Comparison of ENCODE assay signal across 35 cellular contexts in the genomic region with DNA sequence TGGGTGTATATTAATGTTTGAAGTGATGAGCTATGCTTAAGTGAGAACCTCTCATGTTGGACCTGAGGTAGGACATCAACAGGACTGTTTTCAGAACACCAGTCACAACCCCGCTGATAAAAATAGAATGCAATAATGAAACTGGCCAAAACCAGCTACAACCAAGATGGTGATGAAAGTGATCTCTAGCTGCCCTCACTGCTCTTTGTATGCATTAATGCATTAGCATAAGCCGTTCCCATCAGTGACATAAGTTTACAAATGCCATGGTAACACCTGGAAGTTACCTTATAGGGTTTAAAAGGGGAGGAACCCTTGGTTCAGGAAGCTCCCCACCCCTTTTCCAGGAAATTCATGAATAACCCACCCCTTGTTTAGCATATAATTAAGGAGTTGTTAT.
"Had no signal": no experiment of that assay in that cellular context is flagged by ENCODE, and none has a peak within 500 bp of the region (broad histone marks: within the 10 kb centered on the region; RNA-seq: fewer than 3 reads in every experiment).

No MANE protein-coding gene starts in this region.

- H3K27ac Mint-ChIP-seq: activated naive CD4-positive, alpha-beta T cell treated with anti-CD3 and anti-CD28 coated beads for 36 hours; activated naive CD4-positive, alpha-beta T cell treated with anti-CD3 and anti-CD28 coated beads, Interleukin-2, amount 10 ng/mL, durations not matched to agents 7 days and 5 days; activated naive CD4-positive, alpha-beta T cell treated with anti-CD3 and anti-CD28 coated beads, Interleukin-2, amount 50 U/mL, for 24 hours; activated naive CD4-positive, alpha-beta T cell treated with anti-CD3 and anti-CD28 coated beads, Interleukin-2, amount 50 U/mL, for 72 hours; activated naive CD8-positive, alpha-beta T cell; activated naive CD8-positive, alpha-beta T cell treated with anti-CD3 and anti-CD28 coated beads for 36 hours; activated naive CD8-positive, alpha-beta T cell treated with anti-CD3 and anti-CD28 coated beads, Interleukin-2, amount 10 ng/mL, durations not matched to agents 7 days and 5 days; activated T-cell treated with anti-CD3 and anti-CD28 coated beads, Interleukin-2, amount 50 U/mL, for 24 hours; activated T-cell treated with anti-CD3 and anti-CD28 coated beads, Interleukin-2, amount 50 U/mL, for 72 hours; activated T-helper 1 cell treated with anti-CD3 and anti-CD28 coated beads, Interleukin-12 subunit alpha, Interleukin-12 subunit beta, Interleukin-2, Interleukin-4 antibody, amounts not matched to agents 30 ng/mL and 10 ng/mL and 1 ng/mL, durations not matched to agents 14 hours and 24 hours and 36 hours; activated T-helper 17 cell treated with anti-CD3 and anti-CD28 coated beads, Interleukin-2, amount 50 U/mL, for 72 hours; activated T-helper 2 cell treated with anti-CD3 and anti-CD28 coated beads, Interferon-gamma antibody, Interleukin-2, Interleukin-4, amounts not matched to agents 10 μg/mL and 5 μg/mL and 100 μg/mL, durations not matched to agents 14 hours and 24 hours and 36 hours; brain had no signal

- H3K36me3 Mint-ChIP-seq: activated naive CD4-positive, alpha-beta T cell treated with anti-CD3 and anti-CD28 coated beads, Interleukin-2, amount 10 ng/mL, durations not matched to agents 7 days and 5 days; activated naive CD4-positive, alpha-beta T cell treated with anti-CD3 and anti-CD28 coated beads, Interleukin-2, amount 50 U/mL, for 24 hours; activated naive CD4-positive, alpha-beta T cell treated with anti-CD3 and anti-CD28 coated beads, Interleukin-2, amount 50 U/mL, for 72 hours; activated naive CD8-positive, alpha-beta T cell; activated naive CD8-positive, alpha-beta T cell treated with anti-CD3 and anti-CD28 coated beads for 36 hours; activated naive CD8-positive, alpha-beta T cell treated with anti-CD3 and anti-CD28 coated beads, Interleukin-2, amount 10 ng/mL, durations not matched to agents 7 days and 5 days; brain had no signal

- DNase-seq: activated effector memory CD4-positive, alpha-beta T cell treated with anti-CD3 and anti-CD28 coated beads, Interleukin-2, amount 50 U/mL, for 16 hours; activated effector memory CD4-positive, alpha-beta T cell treated with Interleukin-2 at 50 U/mL for 16 hours; activated gamma-delta T cell; activated gamma-delta T cell treated with Interleukin-2 at 50 U/mL for 16 hours; activated naive CD4-positive, alpha-beta T cell; activated naive CD4-positive, alpha-beta T cell treated with anti-CD3 and anti-CD28 coated beads for 36 hours; activated naive CD4-positive, alpha-beta T cell treated with anti-CD3 and anti-CD28 coated beads, Interleukin-2, amount 10 ng/mL, durations not matched to agents 7 days and 5 days; activated naive CD4-positive, alpha-beta T cell treated with anti-CD3 and anti-CD28 coated beads, Interleukin-2, amount 50 U/mL, for 16 hours; activated naive CD4-positive, alpha-beta T cell treated with Interleukin-2 at 50 U/mL for 16 hours; activated naive CD8-positive, alpha-beta T cell treated with anti-CD3 and anti-CD28 coated beads for 36 hours; activated naive CD8-positive, alpha-beta T cell treated with anti-CD3 and anti-CD28 coated beads, Interleukin-2, amount 10 ng/mL, durations not matched to agents 7 days and 5 days; activated T-cell treated with anti-CD3 and anti-CD28 coated beads, Interleukin-2, amount 50 U/mL, for 1 hour; activated T-cell treated with anti-CD3 and anti-CD28 coated beads, Interleukin-2, amount 50 U/mL, for 24 hours; activated T-cell treated with anti-CD3 and anti-CD28 coated beads, Interleukin-2, amount 50 U/mL, for 4 hours; activated T-cell treated with anti-CD3 and anti-CD28 coated beads, Interleukin-2, amount 50 U/mL, for 48 hours; activated T-cell treated with anti-CD3 and anti-CD28 coated beads, Interleukin-2, amount 50 U/mL, for 72 hours; adrenal gland; amniotic stem cell; amygdala; aorta; body of pancreas; brain microvascular endothelial cell; central memory CD4-positive, alpha-beta T cell; cerebellar nuclear complex had no signal

- H3K27ac ChIP-seq: adrenal gland, ascending aorta, body of pancreas, brain microvascular endothelial cell, breast epithelium, cardiac muscle cell had no signal

- H3K4me3 Mint-ChIP-seq: activated naive CD4-positive, alpha-beta T cell treated with anti-CD3 and anti-CD28 coated beads for 36 hours; activated naive CD4-positive, alpha-beta T cell treated with anti-CD3 and anti-CD28 coated beads, Interleukin-2, amount 10 ng/mL, durations not matched to agents 7 days and 5 days; activated naive CD4-positive, alpha-beta T cell treated with anti-CD3 and anti-CD28 coated beads, Interleukin-2, amount 50 U/mL, for 24 hours; activated naive CD8-positive, alpha-beta T cell; activated naive CD8-positive, alpha-beta T cell treated with anti-CD3 and anti-CD28 coated beads for 36 hours; activated naive CD8-positive, alpha-beta T cell treated with anti-CD3 and anti-CD28 coated beads, Interleukin-2, amount 10 ng/mL, durations not matched to agents 7 days and 5 days; activated T-cell treated with anti-CD3 and anti-CD28 coated beads, Interleukin-2, amount 50 U/mL, for 24 hours; activated T-cell treated with anti-CD3 and anti-CD28 coated beads, Interleukin-2, amount 50 U/mL, for 4 hours; activated T-cell treated with anti-CD3 and anti-CD28 coated beads, Interleukin-2, amount 50 U/mL, for 72 hours; activated T-helper 1 cell treated with anti-CD3 and anti-CD28 coated beads, Interleukin-12 subunit alpha, Interleukin-12 subunit beta, Interleukin-2, Interleukin-4 antibody, amounts not matched to agents 30 ng/mL and 10 ng/mL and 1 ng/mL, durations not matched to agents 14 hours and 24 hours and 36 hours; activated T-helper 17 cell treated with anti-CD3 and anti-CD28 coated beads, Interleukin-2, amount 50 U/mL, for 72 hours; brain; central memory CD8-positive, alpha-beta T cell had no signal

- H3K36me3 ChIP-seq: adrenal gland, ascending aorta, brain microvascular endothelial cell, breast epithelium, cardiac muscle cell had no signal

- H3K4me1 Mint-ChIP-seq: activated naive CD4-positive, alpha-beta T cell treated with anti-CD3 and anti-CD28 coated beads, Interleukin-2, amount 10 ng/mL, durations not matched to agents 7 days and 5 days; activated naive CD4-positive, alpha-beta T cell treated with anti-CD3 and anti-CD28 coated beads, Interleukin-2, amount 50 U/mL, for 24 hours; activated naive CD8-positive, alpha-beta T cell treated with anti-CD3 and anti-CD28 coated beads for 36 hours; activated naive CD8-positive, alpha-beta T cell treated with anti-CD3 and anti-CD28 coated beads, Interleukin-2, amount 10 ng/mL, durations not matched to agents 7 days and 5 days; activated T-helper 17 cell treated with anti-CD3 and anti-CD28 coated beads, Interleukin-2, amount 50 U/mL, for 72 hours; brain; central memory CD8-positive, alpha-beta T cell had no signal

- H3K27me3 Mint-ChIP-seq: activated naive CD4-positive, alpha-beta T cell treated with anti-CD3 and anti-CD28 coated beads, Interleukin-2, amount 10 ng/mL, durations not matched to agents 7 days and 5 days; activated naive CD4-positive, alpha-beta T cell treated with anti-CD3 and anti-CD28 coated beads, Interleukin-2, amount 50 U/mL, for 24 hours; activated naive CD8-positive, alpha-beta T cell treated with anti-CD3 and anti-CD28 coated beads, Interleukin-2, amount 10 ng/mL, durations not matched to agents 7 days and 5 days; activated T-cell treated with anti-CD3 and anti-CD28 coated beads, Interleukin-2, amount 50 U/mL, for 24 hours; activated T-helper 17 cell treated with anti-CD3 and anti-CD28 coated beads, Interleukin-2, amount 50 U/mL, for 72 hours; central memory CD8-positive, alpha-beta T cell had no signal

- H3K9me3 ChIP-seq: adrenal gland, ascending aorta, body of pancreas, breast epithelium had no signal

- H3K4me3 ChIP-seq: adrenal gland, ascending aorta, body of pancreas, breast epithelium, cardiac muscle cell had no signal

- ATAC-seq: activated naive CD4-positive, alpha-beta T cell treated with anti-CD3 and anti-CD28 coated beads, Interleukin-2, amount 50 U/mL, for 72 hours; activated T-cell treated with anti-CD3 and anti-CD28 coated beads, Interleukin-2, amount 50 U/mL, for 4 hours; activated T-cell treated with anti-CD3 and anti-CD28 coated beads, Interleukin-2, amount 50 U/mL, for 72 hours; activated T-helper 17 cell treated with anti-CD3 and anti-CD28 coated beads, Interleukin-2, amount 50 U/mL, for 72 hours; body of pancreas had no signal

- H3K9me3 Mint-ChIP-seq: activated T-cell treated with anti-CD3 and anti-CD28 coated beads, Interleukin-2, amount 50 U/mL, for 4 hours had no signal

- H3K27me3 ChIP-seq: adrenal gland, ascending aorta, body of pancreas, brain microvascular endothelial cell, breast epithelium, cardiac muscle cell had no signal

- H3K4me1 ChIP-seq: adrenal gland, ascending aorta, body of pancreas, breast epithelium had no signal
